ENCODE assay signal across 8 cellular contexts in the genomic region with DNA sequence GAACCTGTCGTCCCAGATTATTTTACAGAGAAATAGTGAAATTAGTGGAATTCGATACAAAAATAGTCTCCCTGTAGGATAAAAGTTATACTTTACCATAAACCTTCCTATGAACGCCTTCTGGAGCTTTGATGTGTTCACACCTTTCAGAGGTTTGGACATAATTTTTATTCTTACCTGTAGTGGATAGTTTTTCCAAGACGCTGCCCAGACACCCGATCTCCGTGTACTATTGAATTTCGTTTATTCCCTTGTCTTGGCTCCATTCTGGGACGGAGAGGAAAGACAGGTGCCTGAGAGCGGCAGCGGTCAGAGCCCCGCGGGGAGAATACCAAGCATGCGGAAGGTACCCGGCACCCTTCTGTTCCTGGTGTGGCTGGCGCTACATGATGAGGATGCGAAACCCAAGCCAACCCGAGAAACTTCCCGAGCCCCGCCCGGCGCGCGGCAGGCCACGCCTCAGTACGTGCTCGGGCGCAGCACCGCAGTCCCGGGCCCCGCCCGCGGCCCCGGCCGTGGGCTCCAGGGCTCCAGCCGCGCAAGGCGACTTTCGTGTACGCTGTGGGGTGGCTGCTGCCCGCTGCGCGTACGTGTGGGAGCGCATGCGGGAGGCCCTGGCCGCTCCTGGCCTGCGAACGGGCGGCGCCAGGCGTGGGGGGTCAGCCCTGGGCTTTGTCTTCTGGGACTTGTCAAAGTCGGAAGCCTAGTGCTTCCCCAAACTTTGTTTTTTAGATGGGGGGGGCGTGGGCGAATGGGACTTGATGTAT. TPM values are rescaled to one million over a fixed set of nuclear protein-coding genes. Genes with fewer than 3 reads are reported as not detected.
DNase-seq lines count a peak whose midpoint lies in the region; ATAC-seq and TF ChIP-seq lines count a peak whose summit lies in the region.

No MANE protein-coding gene starts in this region.

- H3K27me3 ChIP-seq in CD8-positive, alpha-beta memory T cell (ENCODE audit: insufficient read depth, low read length, poor library complexity, severe bottlenecking) = no peaks in the 10 kb centered on the region
- H3K27me3 ChIP-seq in heart left ventricle = no peaks in the 10 kb centered on the region
- no peaks in the 10 kb centered on the region for H3K27me3 ChIP-seq in prostate gland (replicated peaks; ENCODE audit: insufficient read depth)

- H3K4me1 Mint-ChIP-seq in CD8-positive, alpha-beta memory T cell = peaks cover 4 to 12% (median 9%) of the 10 kb centered on the region in 3 donors

- peak overlapping the region; percentile 84 to 95 (median 89) for H3K4me3 Mint-ChIP-seq in CD8-positive, alpha-beta memory T cell

- peak; percentile 65 to 79 (median 73) for DNase-seq in CD8-positive, alpha-beta memory T cell
- DNase-seq in HT-29 (ENCODE audit: low spot score) (peak; percentile 70), heart left ventricle (peak; percentile 89 to 94 (median 91)), prostate gland (ENCODE audit: low spot score) (peak; percentile 91), ureter (ENCODE audit: low spot score) (peak; percentile 93)
- DNase-seq in activated naive CD8-positive, alpha-beta T cell treated with anti-CD3 and anti-CD28 coated beads, Interleukin-2, amount 50 U/mL, for 16 hours (ENCODE audit: low read depth, low spot score) = peak; percentile 27

- intact Hi-C loops in heart left ventricle (cut with DNase I) (loop anchor here in 1 of 10 donors (1.0 to 5.0 kb wide), 2 partner anchors 11 to 54 kb away; a partner anchor contains a TSS), prostate gland (cut with DNase I) (loop anchor here (2.0 kb wide), 1 partner anchor 276 kb away; no protein-coding TSS in a partner anchor)

- peaks cover 1 to 10% of the 10 kb centered on the region in 2 donors for H3K27me3 Mint-ChIP-seq in CD8-positive, alpha-beta memory T cell

- TF ChIP-seq POLR2A in heart left ventricle (IDR thresholded peaks at IDR 0.05) = peak in 1 of 2 donors; percentile 88
- peak; percentile 81 for TF ChIP-seq POLR2A in prostate gland (IDR thresholded peaks at IDR 0.05)

- peaks cover 5% of the 10 kb centered on the region for H3K4me1 ChIP-seq in CD8-positive, alpha-beta memory T cell (ENCODE audit: insufficient read depth, low read length)
- H3K4me1 ChIP-seq in heart left ventricle = peaks cover 0 to 53% (median 22%) of the 10 kb centered on the region in 12 donors
- H3K4me1 ChIP-seq in prostate gland (replicated peaks) = peaks cover 4% of the 10 kb centered on the region

- 2 to 26% (median 4%) methylated on average over 29 to 54 of the region's 54 CpGs for WGBS in heart left ventricle, 4 donors
- WGBS in prostate gland = 2% methylated on average over 43 of the region's 54 CpGs

- H3K9me3 Mint-ChIP-seq in CD8-positive, alpha-beta memory T cell = no peaks in the 10 kb centered on the region

- H3K36me3 ChIP-seq in CD8-positive, alpha-beta memory T cell (ENCODE audit: insufficient read depth, low read length) = peaks cover 8% of the 10 kb centered on the region
- H3K36me3 ChIP-seq in heart left ventricle (peaks cover 0 to 29% (median 21%) of the 10 kb centered on the region in 9 donors), prostate gland (no peaks in the 10 kb centered on the region)

- peak; percentile 95 for ATAC-seq in GM19468 (IDR thresholded peaks at IDR 0.05; ENCODE audit: extremely low read depth, unreplicated experiment)
- ATAC-seq in SK-N-SH treated with all-trans-retinoic acid at 6 μM for 48 hours = peak; percentile 56
- peak; percentile 95 to 98 (median 97) for ATAC-seq in heart left ventricle

- H3K27ac Mint-ChIP-seq in CD8-positive, alpha-beta memory T cell = peak overlapping the region; percentile 40 to 97 (median 88)

- POLR2A ChIA-PET in CD8-positive, alpha-beta memory T cell (lab: Charles Lee) = interaction anchor here (1.1 to 1.3 kb wide), 2 partner anchors 11 to 274 kb away, joined by 3 read pairs; a partner anchor contains a TSS

- peak overlapping the region; percentile 42 for H3K4me3 ChIP-seq in CD8-positive, alpha-beta memory T cell (ENCODE audit: low read length)
- peak overlapping the region; percentile 37 to 73 (median 65) for H3K4me3 ChIP-seq in heart left ventricle
- H3K4me3 ChIP-seq in prostate gland = peak overlapping the region; percentile 45 to 52

- CTCF ChIA-PET in CD8-positive, alpha-beta memory T cell (lab: Charles Lee) = interaction anchor here (2.1 kb wide), 1 partner anchor 204 kb away, joined by 5 read pairs; no protein-coding TSS in a partner anchor

- H3K9me3 ChIP-seq in CD8-positive, alpha-beta memory T cell (ENCODE audit: low read length) = no peaks in the 10 kb centered on the region
- H3K9me3 ChIP-seq in heart left ventricle (no peaks in the 10 kb centered on the region), prostate gland (no peaks in the 10 kb centered on the region)

- H3K36me3 Mint-ChIP-seq in CD8-positive, alpha-beta memory T cell = peaks cover 0 to 21% (median 5%) of the 10 kb centered on the region in 3 donors

- peak overlapping the region; percentile 44 for H3K27ac ChIP-seq in CD8-positive, alpha-beta memory T cell (ENCODE audit: low read depth, low read length)
- peak overlapping the region; percentile 65 to 94 (median 92) for H3K27ac ChIP-seq in heart left ventricle
- peak overlapping the region; percentile 83 to 86 for H3K27ac ChIP-seq in prostate gland

- TF ChIP-seq CTCF in heart left ventricle (IDR thresholded peaks at IDR 0.05) (no peak), prostate gland (IDR thresholded peaks at IDR 0.05) (no peak)

TF ChIP-seq in SK-N-SH treated with all-trans-retinoic acid at 6 μM for 48 hours, 23 proteins besides CTCF, POLR2A, EP300 and RAD21 (continues in another document):
- TF ChIP-seq, protein P1, sequence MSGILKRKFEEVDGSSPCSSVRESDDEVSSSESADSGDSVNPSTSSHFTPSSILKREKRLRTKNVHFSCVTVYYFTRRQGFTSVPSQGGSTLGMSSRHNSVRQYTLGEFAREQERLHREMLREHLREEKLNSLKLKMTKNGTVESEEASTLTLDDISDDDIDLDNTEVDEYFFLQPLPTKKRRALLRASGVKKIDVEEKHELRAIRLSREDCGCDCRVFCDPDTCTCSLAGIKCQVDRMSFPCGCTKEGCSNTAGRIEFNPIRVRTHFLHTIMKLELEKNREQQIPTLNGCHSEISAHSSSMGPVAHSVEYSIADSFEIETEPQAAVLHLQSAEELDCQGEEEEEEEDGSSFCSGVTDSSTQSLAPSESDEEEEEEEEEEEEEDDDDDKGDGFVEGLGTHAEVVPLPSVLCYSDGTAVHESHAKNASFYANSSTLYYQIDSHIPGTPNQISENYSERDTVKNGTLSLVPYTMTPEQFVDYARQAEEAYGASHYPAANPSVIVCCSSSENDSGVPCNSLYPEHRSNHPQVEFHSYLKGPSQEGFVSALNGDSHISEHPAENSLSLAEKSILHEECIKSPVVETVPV (CRISPR knock-in tag; IDR thresholded peaks at IDR 0.05) = no peak
- TF ChIP-seq, protein P2, sequence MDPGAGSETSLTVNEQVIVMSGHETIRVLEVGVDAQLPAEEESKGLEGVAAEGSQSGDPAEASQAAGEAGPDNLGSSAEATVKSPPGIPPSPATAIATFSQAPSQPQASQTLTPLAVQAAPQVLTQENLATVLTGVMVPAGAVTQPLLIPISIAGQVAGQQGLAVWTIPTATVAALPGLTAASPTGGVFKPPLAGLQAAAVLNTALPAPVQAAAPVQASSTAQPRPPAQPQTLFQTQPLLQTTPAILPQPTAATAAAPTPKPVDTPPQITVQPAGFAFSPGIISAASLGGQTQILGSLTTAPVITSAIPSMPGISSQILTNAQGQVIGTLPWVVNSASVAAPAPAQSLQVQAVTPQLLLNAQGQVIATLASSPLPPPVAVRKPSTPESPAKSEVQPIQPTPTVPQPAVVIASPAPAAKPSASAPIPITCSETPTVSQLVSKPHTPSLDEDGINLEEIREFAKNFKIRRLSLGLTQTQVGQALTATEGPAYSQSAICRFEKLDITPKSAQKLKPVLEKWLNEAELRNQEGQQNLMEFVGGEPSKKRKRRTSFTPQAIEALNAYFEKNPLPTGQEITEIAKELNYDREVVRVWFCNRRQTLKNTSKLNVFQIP (CRISPR knock-in tag; IDR thresholded peaks at IDR 0.05; ENCODE audit: borderline replicate concordance, low read depth) = no peak
- TF ChIP-seq ZFP3 (CRISPR knock-in tag; IDR thresholded peaks at IDR 0.05) (no peak), ISL1 (CRISPR knock-in tag; IDR thresholded peaks at IDR 0.05) (no peak)
- TF ChIP-seq, protein P3, sequence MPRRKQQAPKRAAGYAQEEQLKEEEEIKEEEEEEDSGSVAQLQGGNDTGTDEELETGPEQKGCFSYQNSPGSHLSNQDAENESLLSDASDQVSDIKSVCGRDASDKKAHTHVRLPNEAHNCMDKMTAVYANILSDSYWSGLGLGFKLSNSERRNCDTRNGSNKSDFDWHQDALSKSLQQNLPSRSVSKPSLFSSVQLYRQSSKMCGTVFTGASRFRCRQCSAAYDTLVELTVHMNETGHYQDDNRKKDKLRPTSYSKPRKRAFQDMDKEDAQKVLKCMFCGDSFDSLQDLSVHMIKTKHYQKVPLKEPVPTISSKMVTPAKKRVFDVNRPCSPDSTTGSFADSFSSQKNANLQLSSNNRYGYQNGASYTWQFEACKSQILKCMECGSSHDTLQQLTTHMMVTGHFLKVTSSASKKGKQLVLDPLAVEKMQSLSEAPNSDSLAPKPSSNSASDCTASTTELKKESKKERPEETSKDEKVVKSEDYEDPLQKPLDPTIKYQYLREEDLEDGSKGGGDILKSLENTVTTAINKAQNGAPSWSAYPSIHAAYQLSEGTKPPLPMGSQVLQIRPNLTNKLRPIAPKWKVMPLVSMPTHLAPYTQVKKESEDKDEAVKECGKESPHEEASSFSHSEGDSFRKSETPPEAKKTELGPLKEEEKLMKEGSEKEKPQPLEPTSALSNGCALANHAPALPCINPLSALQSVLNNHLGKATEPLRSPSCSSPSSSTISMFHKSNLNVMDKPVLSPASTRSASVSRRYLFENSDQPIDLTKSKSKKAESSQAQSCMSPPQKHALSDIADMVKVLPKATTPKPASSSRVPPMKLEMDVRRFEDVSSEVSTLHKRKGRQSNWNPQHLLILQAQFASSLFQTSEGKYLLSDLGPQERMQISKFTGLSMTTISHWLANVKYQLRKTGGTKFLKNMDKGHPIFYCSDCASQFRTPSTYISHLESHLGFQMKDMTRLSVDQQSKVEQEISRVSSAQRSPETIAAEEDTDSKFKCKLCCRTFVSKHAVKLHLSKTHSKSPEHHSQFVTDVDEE (CRISPR knock-in tag; IDR thresholded peaks at IDR 0.05) = no peak

RNA-seq across cellular contexts. Expression of a gene that starts 11.3 kb away (rescaled TPM):
- 1 to 10 TPM; 7.0 to 8.5 TPM for total RNA-seq in CD8-positive, alpha-beta memory T cell
- 4.8 TPM for polyA plus RNA-seq in CD8-positive, alpha-beta memory T cell
- total RNA-seq in HT-29 (2014; rRNA removed; shearing (Covaris generic)) = 0.74 and 1.5 TPM in 2 replicates
- total RNA-seq in heart left ventricle (1 to 10 TPM; 5.9 to 9.0 (median 7.2) TPM), prostate gland (10 to 100 TPM; 10.2 to 10.7 TPM), ureter (8.9 TPM)
- polyA plus RNA-seq in heart left ventricle = 1 to 10 TPM; 6.1 to 6.3 TPM

RNA-seq across cellular contexts. Expression of a gene that starts 55.6 kb away (rescaled TPM):
- total RNA-seq in CD8-positive, alpha-beta memory T cell = 100 to 1,000 TPM; 130 to 139 TPM
- 49.6 TPM for polyA plus RNA-seq in CD8-positive, alpha-beta memory T cell
- 36.5 and 40.6 TPM in 2 replicates for total RNA-seq in HT-29 (2014; rRNA removed; shearing (Covaris generic))
- 100 to 1,000 TPM in 1 of 9 donors, 10 to 100 TPM in 8; 52.4 to 157 (median 72.8) TPM for total RNA-seq in heart left ventricle
- polyA plus RNA-seq in heart left ventricle = 10 to 100 TPM; 12.8 to 76.3 TPM
- total RNA-seq in prostate gland = 100 to 1,000 TPM in 1 of 2 donors, 10 to 100 TPM in 1; 61.7 to 101 TPM
- 242 TPM for total RNA-seq in ureter

Comparison
In these comparisons a context has a peak if more than half of its experiments do, and no peak if none do; other contexts are left out.
1. Peak in every context shown above with its lines: DNase-seq, ATAC-seq, H3K4me3 ChIP-seq and H3K27ac ChIP-seq.
2. DNase-seq: peak in every context shown above with its lines; median percentile 93 in ureter; 91 in heart left ventricle; 91 in prostate gland; 73 in CD8-positive, alpha-beta memory T cell; 70 in HT-29; 27 in activated naive CD8-positive, alpha-beta T cell treated with anti-CD3 and anti-CD28 coated beads, Interleukin-2, amount 50 U/mL, for 16 hours.